10 cellular contexts compared by ENCODE assay signal in the genomic region with DNA sequence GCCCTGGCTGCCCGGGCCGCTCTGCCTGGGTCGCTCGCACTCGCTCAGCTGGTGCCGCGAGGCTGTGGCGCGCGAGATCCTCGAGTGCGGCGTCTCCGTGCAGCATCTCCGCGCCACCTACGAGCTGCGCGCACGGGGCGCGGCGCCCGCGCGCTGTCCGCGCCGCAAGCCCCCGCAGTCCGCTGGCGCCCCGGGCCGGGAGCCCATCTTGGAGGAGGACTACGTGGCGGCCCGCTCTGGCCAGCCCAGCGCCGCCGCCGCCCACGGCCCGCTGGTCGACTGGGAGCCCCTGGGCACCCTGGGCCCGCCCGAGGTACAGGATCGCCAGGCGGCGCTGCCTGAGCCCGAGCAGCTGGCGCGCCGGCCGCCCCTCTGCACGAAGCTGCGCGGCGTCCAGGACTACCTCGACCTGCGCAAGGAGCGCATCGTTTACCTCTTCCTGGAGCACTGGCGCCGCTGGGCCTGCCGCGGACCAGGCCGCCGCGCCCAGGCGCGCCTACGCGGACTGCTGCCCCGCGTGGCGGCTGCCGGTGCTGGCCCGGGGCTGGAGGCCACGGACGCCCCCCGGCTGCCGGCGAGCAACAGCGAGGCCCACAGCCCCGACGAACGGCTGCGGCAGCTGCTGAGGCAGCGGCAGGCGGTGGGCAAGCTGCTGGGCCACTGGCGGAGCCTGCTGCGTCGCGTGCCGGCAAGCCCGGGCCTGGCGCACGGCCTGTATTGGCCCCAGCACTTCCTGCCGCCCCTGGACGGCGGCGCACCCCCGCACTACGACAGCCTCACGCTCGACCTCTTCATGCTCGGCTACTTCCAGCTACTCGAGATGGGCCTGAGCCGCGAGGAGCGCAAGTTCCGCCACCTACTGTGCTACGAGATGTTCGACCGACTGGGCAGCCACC. TPM values are rescaled to one million over a fixed set of nuclear protein-coding genes. Genes with fewer than 3 reads are reported as not detected.
DNase-seq lines count a peak whose midpoint lies in the region; ATAC-seq and TF ChIP-seq lines count a peak whose summit lies in the region.
"Had no signal": no experiment of that assay in that cellular context is flagged by ENCODE, and none has a peak within 500 bp of the region (broad histone marks: within the 10 kb centered on the region; RNA-seq: fewer than 3 reads in every experiment).

No MANE protein-coding gene starts in this region.

- no peak overlapping the region for H3K4me3 Mint-ChIP-seq in activated T-cell treated with anti-CD3 and anti-CD28 coated beads, Interleukin-2, amount 50 U/mL, for 4 hours

- peak; percentile 45 for TF ChIP-seq CTCF in foreskin keratinocyte (conservative IDR thresholded peaks at IDR 0.05)

- H3K9me3 Mint-ChIP-seq in activated T-cell treated with anti-CD3 and anti-CD28 coated beads, Interleukin-2, amount 50 U/mL, for 4 hours: no peaks in the 10 kb centered on the region

- no peaks in the 10 kb centered on the region for H3K36me3 Mint-ChIP-seq in activated T-cell treated with anti-CD3 and anti-CD28 coated beads, Interleukin-2, amount 50 U/mL, for 4 hours (ENCODE audit: insufficient read depth)

- H3K4me1 ChIP-seq in foreskin keratinocyte: no peaks in the 10 kb centered on the region

- no peak for DNase-seq in left ventricle myocardium superior
- no peak for DNase-seq in cardiac septum (ENCODE audit: low spot score)
- peak; percentile 34 for DNase-seq in activated T-cell treated with anti-CD3 and anti-CD28 coated beads, Interleukin-2, amount 50 U/mL, for 4 hours
- no peak for DNase-seq in foreskin keratinocyte
- no peak for DNase-seq in stimulated activated naive CD8-positive, alpha-beta T cell treated with anti-CD3 and anti-CD28 coated beads, Interleukin-15, Interleukin-2, amounts not matched to agents 100 U/mL and 50 U/mL, for 24 hours
- DNase-seq in UCSD-AML1 (lab: John Stamatoyannopoulos, UW; ENCODE audit: unreplicated experiment): no peak
- no peak for DNase-seq in ACHN

- H3K27me3 Mint-ChIP-seq in activated T-cell treated with anti-CD3 and anti-CD28 coated beads, Interleukin-2, amount 50 U/mL, for 4 hours (ENCODE audit: low read depth): peaks cover 32% of the 10 kb centered on the region

- H3K27ac ChIP-seq in foreskin keratinocyte: no peak overlapping the region

- intact Hi-C loops in left ventricle myocardium superior (cut with micrococcal nuclease) (no loop called here), cardiac septum (cut with DNase I) (no loop called here)

- in situ Hi-C loops in ACHN (cut with HindIII; ENCODE audit: low pct_ligation_motif_present, low pct_unique_long_range_greater_than_20kb, low sequenced_read_pairs): no loop called here

- peaks cover 24% of the 10 kb centered on the region for H3K4me1 Mint-ChIP-seq in activated T-cell treated with anti-CD3 and anti-CD28 coated beads, Interleukin-2, amount 50 U/mL, for 4 hours (ENCODE audit: low read depth)

- peaks cover 59% of the 10 kb centered on the region for H3K27me3 ChIP-seq in foreskin keratinocyte

- ATAC-seq in left ventricle myocardium superior (peak; percentile 12), foreskin keratinocyte (peak; percentile 50), HG02798 (IDR thresholded peaks at IDR 0.05; ENCODE audit: poor library complexity, unreplicated experiment) (no peak)
- ATAC-seq in activated T-cell treated with anti-CD3 and anti-CD28 coated beads, Interleukin-2, amount 50 U/mL, for 4 hours: peak; percentile 55 to 59
- ATAC-seq in stimulated activated naive CD8-positive, alpha-beta T cell treated with anti-CD3 and anti-CD28 coated beads, Interleukin-15, Interleukin-2, amounts not matched to agents 100 U/mL and 50 U/mL, for 24 hours: peak; percentile 16

RNA-seq across cellular contexts. Expression of a gene that starts 10.9 kb away (rescaled TPM):
- total RNA-seq in left ventricle myocardium superior (10.8 TPM), cardiac septum (8.5 TPM), foreskin keratinocyte (19.8 and 34.3 TPM in 2 replicates)
- total RNA-seq in activated T-cell treated with anti-CD3 and anti-CD28 coated beads, Interleukin-2, amount 50 U/mL, for 4 hours: 100 to 1,000 TPM; 137 to 149 (median 145) TPM
- 25.1 and 40.1 TPM in 2 replicates for polyA plus RNA-seq in foreskin keratinocyte

RNA-seq across cellular contexts. Expression of a gene that starts 30.5 kb away (rescaled TPM):
- total RNA-seq in left ventricle myocardium superior: 0.77 TPM
- total RNA-seq in cardiac septum: 0.32 TPM
- total RNA-seq in activated T-cell treated with anti-CD3 and anti-CD28 coated beads, Interleukin-2, amount 50 U/mL, for 4 hours: under 1 TPM; 0.42 to 0.76 (median 0.60) TPM
- total RNA-seq in foreskin keratinocyte: 1.5 and 2.1 TPM in 2 replicates
- polyA plus RNA-seq in foreskin keratinocyte: 2.5 and 2.8 TPM in 2 replicates
- total RNA-seq: H4 had no signal
- polyA plus RNA-seq: BJ had no signal

RNA-seq across cellular contexts. Expression of a gene that starts 35.4 kb away (rescaled TPM):
- not detected for total RNA-seq in left ventricle myocardium superior
- not detected for total RNA-seq in cardiac septum
- not detected for total RNA-seq in activated T-cell treated with anti-CD3 and anti-CD28 coated beads, Interleukin-2, amount 50 U/mL, for 4 hours
- total RNA-seq in foreskin keratinocyte: 33.0 and 40.3 TPM in 2 replicates
- polyA plus RNA-seq in foreskin keratinocyte: 27.0 and 33.7 TPM in 2 replicates
- total RNA-seq: H4 had no signal
- polyA plus RNA-seq: BJ had no signal

RNA-seq across cellular contexts. Expression of a gene that starts 36.4 kb away (rescaled TPM):
- total RNA-seq in left ventricle myocardium superior (16.9 TPM), cardiac septum (14.9 TPM), foreskin keratinocyte (33.9 and 57.3 TPM in 2 replicates)
- total RNA-seq in activated T-cell treated with anti-CD3 and anti-CD28 coated beads, Interleukin-2, amount 50 U/mL, for 4 hours: 1 to 10 TPM; 1.2 to 2.1 (median 1.4) TPM
- 19.0 and 33.0 TPM in 2 replicates for polyA plus RNA-seq in foreskin keratinocyte

Comparison
In these comparisons a context has a peak if more than half of its experiments do, and no peak if none do; other contexts are left out.
1. RNA of a gene that starts 35.4 kb away (total RNA-seq): 33.0 to 40.3 TPM in foreskin keratinocyte; not detected in cardiac septum (single experiment), not detected in left ventricle myocardium superior (single experiment) and not detected in activated T-cell treated with anti-CD3 and anti-CD28 coated beads, Interleukin-2, amount 50 U/mL, for 4 hours; every median in the first group is over 10 times any median in the second.